In genomic region chr9:122810306-122810946, GRCh38 we compare ENCODE assay signal across 7 cellular contexts. TPM values are rescaled to one million over a fixed set of nuclear protein-coding genes. Genes with fewer than 3 reads are reported as not detected.
DNase-seq lines count a peak whose midpoint lies in the region; ATAC-seq, FAIRE-seq and TF ChIP-seq lines count a peak whose summit lies in the region.

No MANE protein-coding gene starts in this region.

- TF ChIP-seq POLR2A in K562 (conservative IDR thresholded peaks at IDR 0.05), result no peak

- POLR2A ChIA-PET in K562 (lab: Yijun Ruan, JAX), result interaction anchor here (1.2 kb wide), 1 partner anchor 711 kb away, joined by 3 read pairs; no protein-coding TSS in a partner anchor

- peak; percentile 92 for FAIRE-seq in TTC549 (lab: Jason Lieb, UNC)
- peak; percentile 99 for FAIRE-seq in K562 (lab: Jason Lieb, UNC)

- ATAC-seq in GM18499 (IDR thresholded peaks at IDR 0.05; ENCODE audit: insufficient read depth, unreplicated experiment) (peak; percentile 75), HG02981 (IDR thresholded peaks at IDR 0.05; ENCODE audit: unreplicated experiment) (peak; percentile 73), K562 (peak; percentile 96)

- peak; percentile 94 to 96 for TF ChIP-seq RAD21 in K562 (CRISPR knock-in tag; conservative IDR thresholded peaks at IDR 0.05 in 1 of 2, IDR thresholded peaks at IDR 0.05 in 1 of 2)

- H3K27me3 ChIP-seq in K562 (ENCODE audit: control insufficient read depth in 2 of 2, insufficient read depth in 2 of 2, low read length in 2 of 2), result peaks cover 0 to 4% of the 10 kb centered on the region in 2 experiments; a peak in 4 of 5 replicates

- no peak overlapping the region for H3K4me2 ChIP-seq in K562 (ENCODE audit: insufficient read depth, low read length)

- no peaks in the 10 kb centered on the region for H3K9me3 ChIP-seq in K562 (replicated peaks; ENCODE audit: control insufficient read depth, insufficient read depth, low read depth, low read length)

- intact Hi-C loops in K562 (cut with micrococcal nuclease), result loop anchor here (1.0 to 5.0 kb wide), 7 partner anchors 312 to 712 kb away; no protein-coding TSS in a partner anchor

- H3K4me1 ChIP-seq in K562 (replicated peaks in 1 of 2; ENCODE audit: control insufficient read depth in 2 of 2, insufficient read depth in 2 of 2, low read length in 2 of 2), result no peaks in the 10 kb centered on the region; a peak in 1 of 5 replicates

- H3K4me3 ChIP-seq in K562, result no peak overlapping the region

- in situ Hi-C loops in K562 (cut with MboI), result loop anchor here (5.0 to 10.0 kb wide), 3 partner anchors 348 to 713 kb away; no protein-coding TSS in a partner anchor

- H3K36me3 ChIP-seq in K562 (ENCODE audit: control insufficient read depth, insufficient read depth, low read length), result no peaks in the 10 kb centered on the region

- peak overlapping the region; percentile 14; the same call in 1 of the 2 replicates for H2AFZ ChIP-seq in K562 (ENCODE audit: low read depth, low read length)

- no peak for TF ChIP-seq EP300 in K562 (IDR thresholded peaks at IDR 0.05; ENCODE audit: low read length)

- BruUV-seq in K562 (replicated peaks; lab: Mats Ljungman, UMichigan), result no TSS peak

- TF ChIP-seq CTCF in K562 (IDR thresholded peaks at IDR 0.05 in 2 of 3, conservative IDR thresholded peaks at IDR 0.05 in 1 of 3; ENCODE audit: insufficient read depth in 2 of 3, low read depth in 1 of 3, low read length in 3 of 3), result peak; percentile 81 to 92 (median 83)

- H3K27ac ChIP-seq in K562 (ENCODE audit: extremely low read depth, low read depth, low read length), result no peak overlapping the region

- H3K9me1 ChIP-seq in K562 (ENCODE audit: control insufficient read depth, insufficient read depth, low read length), result no peaks in the 10 kb centered on the region

- 0% methylated on average over 8 of the region's 8 CpGs for WGBS in K562 (ENCODE audit: insufficient coverage, low coverage, missing lambda C conversion rate)

- no peaks in the 10 kb centered on the region for H3K79me2 ChIP-seq in K562 (ENCODE audit: control insufficient read depth, insufficient read depth, low read length)

- CTCF ChIA-PET in K562 (lab: Yijun Ruan, JAX; ENCODE audit: low intra/inter-chr PET ratio), result interaction anchor here (0.6 to 2.3 kb wide), 7 partner anchors 345 to 715 kb away, joined by 3 to 21 read pairs (median 5); no protein-coding TSS in a partner anchor

- H4K20me1 ChIP-seq in K562 (replicated peaks; ENCODE audit: control insufficient read depth, insufficient read depth, low read length), result no peaks in the 10 kb centered on the region

- DNase-seq in NCI-H2081 treated with DMSO at 0.1 percent for 48 hours (lab: John Stamatoyannopoulos, UW), result peak; percentile 67
- DNase-seq in K562 (ENCODE audit: extremely low read depth in 1 of 4, low spot score in 3 of 4), result peak; percentile 74 to 87 (median 78)
- DNase-seq in iPS DF 19.7 (ENCODE audit: low read depth, low spot score), result peak; percentile 57
- peak; percentile 53 to 62 for DNase-seq in stimulated activated CD4-positive, alpha-beta T cell treated with anti-CD3 and anti-CD28 coated beads, Interleukin-12 subunit alpha, Interleukin-12 subunit beta, amount 100 ng/mL, for 24 hours (ENCODE audit: low read depth in 2 of 2)

- no peak overlapping the region for H3K9ac ChIP-seq in K562 (ENCODE audit: insufficient read depth in 1 of 2, low read depth in 2 of 2, low read length in 2 of 2)

TF ChIP-seq in K562, 482 proteins besides CTCF, POLR2A, EP300 and RAD21 (continues in another document):
- TF ChIP-seq HMBOX1 (IDR thresholded peaks at IDR 0.05), result peak; percentile 93
- TF ChIP-seq RBM22 (IDR thresholded peaks at IDR 0.05; ENCODE audit: low read depth, low read length, poor library complexity, severe bottlenecking), result no peak
- no peak for TF ChIP-seq GTF2A2 (tag; IDR thresholded peaks at IDR 0.05)
- TF ChIP-seq KLF13 (tag; IDR thresholded peaks at IDR 0.05; ENCODE audit: borderline replicate concordance, low read depth), result no peak
- TF ChIP-seq, protein P1, sequence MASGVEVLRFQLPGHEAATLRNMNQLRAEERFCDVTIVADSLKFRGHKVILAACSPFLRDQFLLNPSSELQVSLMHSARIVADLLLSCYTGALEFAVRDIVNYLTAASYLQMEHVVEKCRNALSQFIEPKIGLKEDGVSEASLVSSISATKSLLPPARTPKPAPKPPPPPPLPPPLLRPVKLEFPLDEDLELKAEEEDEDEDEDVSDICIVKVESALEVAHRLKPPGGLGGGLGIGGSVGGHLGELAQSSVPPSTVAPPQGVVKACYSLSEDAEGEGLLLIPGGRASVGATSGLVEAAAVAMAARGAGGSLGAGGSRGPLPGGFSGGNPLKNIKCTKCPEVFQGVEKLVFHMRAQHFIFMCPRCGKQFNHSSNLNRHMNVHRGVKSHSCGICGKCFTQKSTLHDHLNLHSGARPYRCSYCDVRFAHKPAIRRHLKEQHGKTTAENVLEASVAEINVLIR (CRISPR knock-in tag; IDR thresholded peaks at IDR 0.05), result no peak

RNA-seq across cellular contexts. Expression of gene OR1K1, which starts 10.5 kb away (rescaled TPM):
- total RNA-seq in K562 (2011; cell fraction: chromatin; rRNA removed; ENCODE audit: low replicate concordance), result not detected in 2 replicates
- total RNA-seq in K562 (2011; cell fraction: nucleolus; rRNA removed), result not detected in 2 replicates
- not detected in 2 replicates for total RNA-seq in K562 (2011; cell fraction: nucleoplasm; rRNA removed)
- total RNA-seq in K562 (2014; rRNA removed) (not detected in 2 replicates), K562 (2014; rRNA removed; fragmentation: Illumina TruSeq; extraction: Trizol) (not detected in 2 replicates), K562 (2015; rRNA removed; fragmentation: Illumina TruSeq; extraction: Trizol) (not detected in 2 replicates), K562 (2021) (not detected in 2 replicates)
- polyA plus RNA-seq in K562 (2011; rRNA removed) (not detected in 2 replicates), K562 (2014; fragmentation: Illumina TruSeq; extraction: Trizol) (not detected in 2 replicates), K562 (2014; fragmentation: Nextera tagmentation; extraction: Ambion mirVana) (not detected), K562 (2014; rRNA removed) (not detected in 2 replicates)
- polyA plus RNA-seq in K562 (2011; cell fraction: cytosol; rRNA removed), result not detected in 2 replicates
- 0.14 TPM in 1 of 2 replicates, not detected in the other for polyA plus RNA-seq in K562 (2011; cell fraction: nucleus; rRNA removed)
- polyA plus RNA-seq in K562 (2012), result not detected in 2 replicates
- polyA minus RNA-seq in K562 (2011; rRNA and poly(A)+ RNA removed), result not detected in 2 replicates
- not detected in 2 replicates for polyA minus RNA-seq in K562 (2011; cell fraction: cytosol; rRNA and poly(A)+ RNA removed)
- not detected in 2 replicates for polyA minus RNA-seq in K562 (2011; cell fraction: nucleus; rRNA and poly(A)+ RNA removed)

RNA-seq across cellular contexts. Expression of gene PDCL, which starts 18.0 kb away (rescaled TPM):
- 6.4 and 9.4 TPM in 2 replicates for total RNA-seq in K562 (2011; cell fraction: chromatin; rRNA removed; ENCODE audit: low replicate concordance)
- total RNA-seq in K562 (2011; cell fraction: nucleolus; rRNA removed), result 4.9 and 5.0 TPM in 2 replicates
- total RNA-seq in K562 (2011; cell fraction: nucleoplasm; rRNA removed), result 5.7 and 6.2 TPM in 2 replicates
- 20.2 and 22.7 TPM in 2 replicates for total RNA-seq in K562 (2014; rRNA removed)
- total RNA-seq in K562 (2014; rRNA removed; fragmentation: Illumina TruSeq; extraction: Trizol), result 22.0 and 24.6 TPM in 2 replicates
- total RNA-seq in K562 (2015; rRNA removed; fragmentation: Illumina TruSeq; extraction: Trizol), result 18.4 and 22.1 TPM in 2 replicates
- 16.5 and 18.7 TPM in 2 replicates for total RNA-seq in K562 (2021)
- polyA plus RNA-seq in K562 (2011; rRNA removed), result 11.4 and 14.0 TPM in 2 replicates
- polyA plus RNA-seq in K562 (2011; cell fraction: cytosol; rRNA removed), result 6.4 and 7.3 TPM in 2 replicates
- 3.9 and 4.9 TPM in 2 replicates for polyA plus RNA-seq in K562 (2011; cell fraction: nucleus; rRNA removed)
- polyA plus RNA-seq in K562 (2012), result 10.1 and 17.0 TPM in 2 replicates
- polyA plus RNA-seq in K562 (2014; fragmentation: Illumina TruSeq; extraction: Trizol), result 11.7 and 12.7 TPM in 2 replicates
- 10 to 100 TPM; 18.6 to 21.7 TPM for polyA plus RNA-seq in K562 (2014; fragmentation: Nextera tagmentation; extraction: Ambion mirVana)
- 12.8 and 15.0 TPM in 2 replicates for polyA plus RNA-seq in K562 (2014; rRNA removed)
- 29.1 and 29.9 TPM in 2 replicates for polyA minus RNA-seq in K562 (2011; rRNA and poly(A)+ RNA removed)
- polyA minus RNA-seq in K562 (2011; cell fraction: cytosol; rRNA and poly(A)+ RNA removed), result 9.3 and 14.7 TPM in 2 replicates
- polyA minus RNA-seq in K562 (2011; cell fraction: nucleus; rRNA and poly(A)+ RNA removed), result 3.1 and 5.6 TPM in 2 replicates

RNA-seq across cellular contexts. Expression of gene OR5C1, which starts 21.7 kb away (rescaled TPM):
- not detected in 2 replicates for total RNA-seq in K562 (2011; cell fraction: chromatin; rRNA removed; ENCODE audit: low replicate concordance)
- not detected in 2 replicates for total RNA-seq in K562 (2011; cell fraction: nucleolus; rRNA removed)
- not detected in 2 replicates for total RNA-seq in K562 (2011; cell fraction: nucleoplasm; rRNA removed)
- total RNA-seq in K562 (2014; rRNA removed), result not detected in 2 replicates
- not detected in 2 replicates for total RNA-seq in K562 (2014; rRNA removed; fragmentation: Illumina TruSeq; extraction: Trizol)
- not detected in 2 replicates for total RNA-seq in K562 (2015; rRNA removed; fragmentation: Illumina TruSeq; extraction: Trizol)
- not detected in 2 replicates for total RNA-seq in K562 (2021)
- not detected in 2 replicates for polyA plus RNA-seq in K562 (2011; rRNA removed)
- not detected in 2 replicates for polyA plus RNA-seq in K562 (2011; cell fraction: cytosol; rRNA removed)
- polyA plus RNA-seq in K562 (2011; cell fraction: nucleus; rRNA removed), result not detected in 2 replicates
- not detected in 2 replicates for polyA plus RNA-seq in K562 (2012)
- not detected in 2 replicates for polyA plus RNA-seq in K562 (2014; fragmentation: Illumina TruSeq; extraction: Trizol)
- not detected for polyA plus RNA-seq in K562 (2014; fragmentation: Nextera tagmentation; extraction: Ambion mirVana)
- polyA plus RNA-seq in K562 (2014; rRNA removed), result not detected in 2 replicates
- polyA minus RNA-seq in K562 (2011; rRNA and poly(A)+ RNA removed), result not detected in 2 replicates
- not detected in 2 replicates for polyA minus RNA-seq in K562 (2011; cell fraction: cytosol; rRNA and poly(A)+ RNA removed)
- polyA minus RNA-seq in K562 (2011; cell fraction: nucleus; rRNA and poly(A)+ RNA removed), result not detected in 2 replicates
